8 cellular contexts compared by ENCODE assay signal in the genomic region with DNA sequence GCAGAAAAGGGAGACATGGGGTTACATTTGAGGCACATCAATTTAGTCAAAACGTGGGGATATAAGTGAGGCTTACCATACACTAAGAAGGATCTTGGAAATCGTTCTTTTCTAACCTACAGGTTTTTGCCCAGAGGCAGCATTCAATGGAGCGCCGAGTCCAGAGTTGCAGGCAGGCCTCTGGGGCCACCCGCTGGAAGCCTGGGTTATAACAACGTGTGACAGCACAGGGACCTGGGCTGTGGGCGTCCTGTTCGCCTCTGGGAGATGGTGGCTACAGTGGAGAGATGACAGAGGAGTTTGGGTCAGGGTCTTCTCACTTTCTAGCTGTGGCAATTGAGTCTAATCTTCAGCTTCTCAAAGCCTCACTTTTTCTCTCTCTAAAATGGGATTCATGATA. TPM values are rescaled to one million over a fixed set of nuclear protein-coding genes. Genes with fewer than 3 reads are reported as not detected.
A peak's percentile ranks its signal among the peaks of the same experiment; 100 is the strongest.
DNase-seq lines count a peak whose midpoint lies in the region; ATAC-seq and TF ChIP-seq lines count a peak whose summit lies in the region.

No MANE protein-coding gene starts in this region.

- no peak overlapping the region for H3K27ac Mint-ChIP-seq in endothelial cell (ENCODE audit: unreplicated experiment)
- no peak overlapping the region for H3K27ac Mint-ChIP-seq in T-helper 2 cell treated with Interferon-gamma antibody and Interleukin-4, amounts not matched to agents 5 μg/mL and 100 μg/mL, for 36 hours

- no peaks in the 10 kb centered on the region for H3K9me3 Mint-ChIP-seq in endothelial cell (ENCODE audit: unreplicated experiment)
- H3K9me3 Mint-ChIP-seq in T-helper 2 cell treated with Interferon-gamma antibody and Interleukin-4, amounts not matched to agents 5 μg/mL and 100 μg/mL, for 36 hours: no peaks in the 10 kb centered on the region

- no peaks in the 10 kb centered on the region for H3K27me3 Mint-ChIP-seq in endothelial cell (ENCODE audit: unreplicated experiment)
- H3K27me3 Mint-ChIP-seq in T-helper 2 cell treated with Interferon-gamma antibody and Interleukin-4, amounts not matched to agents 5 μg/mL and 100 μg/mL, for 36 hours (ENCODE audit: low read depth): peaks cover 55% of the 10 kb centered on the region

- H3K4me3 Mint-ChIP-seq in endothelial cell (ENCODE audit: unreplicated experiment): no peak overlapping the region
- no peak overlapping the region for H3K4me3 Mint-ChIP-seq in T-helper 2 cell treated with Interferon-gamma antibody and Interleukin-4, amounts not matched to agents 5 μg/mL and 100 μg/mL, for 36 hours

- TF ChIP-seq CTCF in endothelial cell (IDR thresholded peaks at IDR 0.05; ENCODE audit: unreplicated experiment): peak; percentile 38

- H3K36me3 Mint-ChIP-seq in endothelial cell (ENCODE audit: low read depth, unreplicated experiment): no peaks in the 10 kb centered on the region
- no peaks in the 10 kb centered on the region for H3K36me3 Mint-ChIP-seq in T-helper 2 cell treated with Interferon-gamma antibody and Interleukin-4, amounts not matched to agents 5 μg/mL and 100 μg/mL, for 36 hours (ENCODE audit: low read depth)

- H3K4me1 Mint-ChIP-seq in endothelial cell (ENCODE audit: unreplicated experiment): peaks cover 7% of the 10 kb centered on the region
- peaks cover 3% of the 10 kb centered on the region for H3K4me1 Mint-ChIP-seq in T-helper 2 cell treated with Interferon-gamma antibody and Interleukin-4, amounts not matched to agents 5 μg/mL and 100 μg/mL, for 36 hours (ENCODE audit: low read depth)

- DNase-seq in DMS 273 (lab: John Stamatoyannopoulos, UW; ENCODE audit: unreplicated experiment): peak; percentile 75
- peak; percentile 27 for DNase-seq in RPMI8226
- DNase-seq in endothelial cell (ENCODE audit: low spot score): peak; percentile 78
- DNase-seq in mucosa of gallbladder (ENCODE audit: low spot score): peak; percentile 35
- no peak for DNase-seq in GM19240 (ENCODE audit: insufficient read length, low spot score)
- DNase-seq in T-helper 2 cell treated with Interferon-gamma antibody and Interleukin-4, amounts not matched to agents 5 μg/mL and 100 μg/mL, for 36 hours (ENCODE audit: low spot score): no peak

- ATAC-seq in HG02759 (IDR thresholded peaks at IDR 0.05; ENCODE audit: unreplicated experiment) (peak; percentile 36), HG02623 (IDR thresholded peaks at IDR 0.05; ENCODE audit: unreplicated experiment) (no peak)

RNA-seq across cellular contexts. Expression of a gene that starts 53.9 kb away (rescaled TPM):
- total RNA-seq in endothelial cell (ENCODE audit: unreplicated experiment): 0.41 TPM
- 0.60 TPM for total RNA-seq in mucosa of gallbladder

Comparison
In these comparisons a context has a peak if more than half of its experiments do, and no peak if none do; other contexts are left out.
1. DNase-seq: peak in DMS 273 (single experiment), RPMI8226 (single experiment), endothelial cell (single experiment) and mucosa of gallbladder (single experiment); none in GM19240 (single experiment) and T-helper 2 cell treated with Interferon-gamma antibody and Interleukin-4, amounts not matched to agents 5 μg/mL and 100 μg/mL, for 36 hours (single experiment).